In the genomic region with DNA sequence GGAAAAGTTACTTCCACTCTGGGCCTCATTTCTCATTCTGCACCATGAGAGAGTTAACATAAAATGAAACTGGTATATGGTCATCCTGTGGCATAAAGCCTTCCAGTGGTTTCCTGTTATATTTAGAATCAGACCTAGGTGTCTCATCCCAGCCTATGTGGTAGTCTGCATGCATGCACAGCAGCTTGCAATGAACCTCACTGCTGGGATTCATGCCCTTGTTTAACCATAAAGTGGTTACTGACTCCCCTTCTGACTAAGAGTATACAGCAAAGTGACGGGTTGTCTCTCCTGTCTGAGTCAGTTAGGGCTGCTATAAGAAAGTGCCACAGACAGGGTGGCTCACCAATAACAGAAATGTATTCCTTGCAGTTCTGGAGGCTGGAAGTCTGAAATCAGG, we compare ENCODE assay signal across 10 cellular contexts. TPM values are rescaled to one million over a fixed set of nuclear protein-coding genes. Genes with fewer than 3 reads are reported as not detected.
A peak's percentile ranks its signal among the peaks of the same experiment; 100 is the strongest.
DNase-seq lines count a peak whose midpoint lies in the region; ATAC-seq, FAIRE-seq and TF ChIP-seq lines count a peak whose summit lies in the region.
"Had no signal": no experiment of that assay in that cellular context is flagged by ENCODE, and none has a peak within 500 bp of the region (broad histone marks: within the 10 kb centered on the region; RNA-seq: fewer than 3 reads in every experiment).

No MANE protein-coding gene starts in this region.

- no peak for TF ChIP-seq CTCF in kidney (IDR thresholded peaks at IDR 0.05; ENCODE audit: borderline replicate concordance, extremely low read depth, insufficient read depth)

- intact Hi-C loops in kidney (cut with DNase I) = loop anchor here (10.0 kb wide), 1 partner anchor 542 kb away; a partner anchor contains a TSS

- H3K4me1 ChIP-seq in kidney (ENCODE audit: control insufficient read depth in 1 of 2, insufficient read depth in 1 of 2, low read depth in 1 of 2, low read length in 2 of 2) = peaks cover 0 to 4% of the 10 kb centered on the region in 2 donors

- H3K9me3 Mint-ChIP-seq in activated T-cell treated with anti-CD3 and anti-CD28 coated beads, Interleukin-2, amount 50 U/mL, for 72 hours = no peaks in the 10 kb centered on the region
- H3K9me3 Mint-ChIP-seq: stimulated activated naive CD8-positive, alpha-beta T cell treated with anti-CD3 and anti-CD28 coated beads, Interleukin-15, Interleukin-2, amounts not matched to agents 100 ng/mL and 50 ng/mL, for 24 hours had no signal

- ATAC-seq in activated T-cell treated with anti-CD3 and anti-CD28 coated beads, Interleukin-2, amount 50 U/mL, for 72 hours (replicated peaks in 1 of 2) = peak; percentile 95 to 97
- ATAC-seq in GM18519 (IDR thresholded peaks at IDR 0.05; ENCODE audit: low FRiP score, unreplicated experiment) = no peak
- ATAC-seq in GM21529 (IDR thresholded peaks at IDR 0.05; ENCODE audit: unreplicated experiment) = no peak

- H3K4me3 ChIP-seq in kidney (ENCODE audit: low read length in 2 of 2) = no peak overlapping the region

- no peak overlapping the region for H3K27ac ChIP-seq in kidney (ENCODE audit: low read depth in 2 of 2, low read length in 2 of 2)

- H3K9ac ChIP-seq in kidney (ENCODE audit: low read length in 2 of 2) = no peak overlapping the region

- peaks cover 44% of the 10 kb centered on the region for H3K27me3 Mint-ChIP-seq in activated T-cell treated with anti-CD3 and anti-CD28 coated beads, Interleukin-2, amount 50 U/mL, for 72 hours (ENCODE audit: low read depth)

- no peaks in the 10 kb centered on the region for H3K9me3 ChIP-seq in kidney (ENCODE audit: control insufficient read depth in 1 of 2, low read length in 2 of 2)

- peak; percentile 60 to 82 for DNase-seq in activated T-cell treated with anti-CD3 and anti-CD28 coated beads, Interleukin-2, amount 50 U/mL, for 72 hours
- DNase-seq in activated T-cell treated with anti-CD3 and anti-CD28 coated beads, Interleukin-2, amount 50 U/mL, for 1 hour = no peak
- DNase-seq in H54 (ENCODE audit: insufficient read length, low spot score) (peak; percentile 85), RPMI7951 (ENCODE audit: low read depth) (peak; percentile 42), kidney (no peak)
- peak; percentile 22 to 23 for DNase-seq in stimulated activated CD4-positive, alpha-beta T cell treated with anti-CD3 and anti-CD28 coated beads, Interleukin-2, amount 100 ng/mL, for 48 hours
- DNase-seq: NCI-H82 had no signal

- no peaks in the 10 kb centered on the region for H3K36me3 Mint-ChIP-seq in activated T-cell treated with anti-CD3 and anti-CD28 coated beads, Interleukin-2, amount 50 U/mL, for 72 hours (ENCODE audit: insufficient read depth in 2 of 2)

- H3K4me1 Mint-ChIP-seq in activated T-cell treated with anti-CD3 and anti-CD28 coated beads, Interleukin-2, amount 50 U/mL, for 72 hours (ENCODE audit: low read depth) = peaks cover 33% of the 10 kb centered on the region

- peak overlapping the region; percentile 0 to 33 for H3K4me3 Mint-ChIP-seq in activated T-cell treated with anti-CD3 and anti-CD28 coated beads, Interleukin-2, amount 50 U/mL, for 72 hours
- H3K4me3 Mint-ChIP-seq: stimulated activated naive CD8-positive, alpha-beta T cell treated with anti-CD3 and anti-CD28 coated beads, Interleukin-15, Interleukin-2, amounts not matched to agents 100 ng/mL and 50 ng/mL, for 24 hours had no signal

- no peak for TF ChIP-seq POLR2A in H54 (IDR thresholded peaks at IDR 0.05; ENCODE audit: low read depth, low read length)

- no peaks in the 10 kb centered on the region for H3K36me3 ChIP-seq in kidney (ENCODE audit: control insufficient read depth in 1 of 2, insufficient read depth in 2 of 2, low read length in 2 of 2)

- FAIRE-seq in H54 (lab: Jason Lieb, UNC) = peak; percentile 91
- FAIRE-seq in kidney (lab: Jason Lieb, UNC) = no peak

- no peak overlapping the region for H3K27ac Mint-ChIP-seq in activated T-cell treated with anti-CD3 and anti-CD28 coated beads, Interleukin-2, amount 50 U/mL, for 72 hours
- H3K27ac Mint-ChIP-seq: stimulated activated naive CD8-positive, alpha-beta T cell treated with anti-CD3 and anti-CD28 coated beads, Interleukin-15, Interleukin-2, amounts not matched to agents 100 ng/mL and 50 ng/mL, for 24 hours had no signal

RNA-seq across cellular contexts. Expression of a gene that starts 14.7 kb away (rescaled TPM):
- total RNA-seq in activated T-cell treated with anti-CD3 and anti-CD28 coated beads, Interleukin-2, amount 50 U/mL, for 72 hours = 10 to 100 TPM in 1 of 2 donors, 1 to 10 TPM in 1; 6.7 to 10.1 TPM
- 11.3 and 14.8 TPM in 2 replicates for total RNA-seq in RPMI7951 (2014; rRNA removed; shearing (Covaris generic))
- 15.0 TPM for total RNA-seq in kidney
- 7.8 TPM for polyA plus RNA-seq in kidney (ENCODE audit: insufficient read depth, low read depth, low replicate concordance)

Comparison
In these comparisons a context has a peak if more than half of its experiments do, and no peak if none do; other contexts are left out.
1. DNase-seq: peak in activated T-cell treated with anti-CD3 and anti-CD28 coated beads, Interleukin-2, amount 50 U/mL, for 72 hours (2 of 2), H54 (single experiment), RPMI7951 (single experiment) and stimulated activated CD4-positive, alpha-beta T cell treated with anti-CD3 and anti-CD28 coated beads, Interleukin-2, amount 100 ng/mL, for 48 hours (2 of 2); none in activated T-cell treated with anti-CD3 and anti-CD28 coated beads, Interleukin-2, amount 50 U/mL, for 1 hour (single experiment) and kidney (single experiment).
2. ATAC-seq: peak in activated T-cell treated with anti-CD3 and anti-CD28 coated beads, Interleukin-2, amount 50 U/mL, for 72 hours (2 of 2); none in GM18519 (single experiment) and GM21529 (single experiment).